Comparison of ENCODE assay signal across 9 cellular contexts in genomic region chr1:154206212-154206611, GRCh38. TPM values are rescaled to one million over a fixed set of nuclear protein-coding genes. Genes with fewer than 3 reads are reported as not detected.
DNase-seq lines count a peak whose midpoint lies in the region; ATAC-seq and TF ChIP-seq lines count a peak whose summit lies in the region.
"Had no signal": no experiment of that assay in that cellular context is flagged by ENCODE, and none has a peak within 500 bp of the region (broad histone marks: within the 10 kb centered on the region; RNA-seq: fewer than 3 reads in every experiment).

Gene CFAP141 (minus strand): TSS chr1:154206333. CDS start chr1:154206307, 26 bp downstream.

- H3F3A ChIP-seq in GM23248 (ENCODE audit: insufficient read depth), result peaks cover 8% of the 10 kb centered on the region; the same call in 1 of the 2 replicates

- peaks cover 28% of the 10 kb centered on the region for H3K36me3 ChIP-seq in GM23248 (ENCODE audit: low read depth)

- CTCF ChIA-PET in activated CD8-positive, alpha-beta T cell treated with anti-CD3 and anti-CD28 coated beads for 36 hours (lab: Charles Lee), result no interaction called here

- H4K20me1 ChIP-seq in GM23248 (ENCODE audit: insufficient read depth), result no peaks in the 10 kb centered on the region

- H3K27me3 ChIP-seq in GM23248 (replicated peaks; ENCODE audit: insufficient read depth), result no peaks in the 10 kb centered on the region

- POLR2A ChIA-PET in activated CD8-positive, alpha-beta T cell treated with anti-CD3 and anti-CD28 coated beads for 36 hours (lab: Charles Lee), result interaction anchor here (1.3 kb wide), 1 partner anchor 12 kb away, joined by 6 read pairs; no protein-coding TSS in a partner anchor

- H3K9me3 ChIP-seq in GM23248 (ENCODE audit: low read depth), result no peaks in the 10 kb centered on the region

- TF ChIP-seq CTCF in activated CD8-positive, alpha-beta T cell treated with anti-CD3 and anti-CD28 coated beads for 36 hours (IDR thresholded peaks at IDR 0.05), result no peak

- H3K4me1 Mint-ChIP-seq in activated CD8-positive, alpha-beta T cell treated with anti-CD3 and anti-CD28 coated beads for 36 hours (ENCODE audit: low read depth), result peaks cover 34% of the 10 kb centered on the region
- H3K4me1 Mint-ChIP-seq in memory B cell, result no peaks in the 10 kb centered on the region

- H3K79me2 ChIP-seq in GM23248 (ENCODE audit: insufficient read depth), result no peaks in the 10 kb centered on the region

- H3K9ac ChIP-seq in GM23248, result no peak within 1 kb of the TSS

- H3K36me3 Mint-ChIP-seq in activated CD8-positive, alpha-beta T cell treated with anti-CD3 and anti-CD28 coated beads for 36 hours (ENCODE audit: low read depth), result peaks cover 37% of the 10 kb centered on the region
- peaks cover 22% of the 10 kb centered on the region for H3K36me3 Mint-ChIP-seq in memory B cell

- no peak within 1 kb of the TSS for H2AFZ ChIP-seq in GM23248

- in situ Hi-C loops in GM23248 (cut with MboI), result no loop called here

- H3K27me3 Mint-ChIP-seq in activated CD8-positive, alpha-beta T cell treated with anti-CD3 and anti-CD28 coated beads for 36 hours, result no peaks in the 10 kb centered on the region
- H3K27me3 Mint-ChIP-seq in memory B cell, result no peaks in the 10 kb centered on the region

- WGBS in GM23248 (ENCODE audit: low coverage in 1 of 2, low lambda C conversion rate in 2 of 2, missing lambda C conversion rate in 2 of 2), 2 experiments, result 100% methylated on average over 1 of the region's 1 CpG

- peak; percentile 90 for ATAC-seq in activated CD8-positive, alpha-beta T cell treated with anti-CD3 and anti-CD28 coated beads for 36 hours
- ATAC-seq in memory B cell (ENCODE audit: low read depth) (peak; percentile 50), HG03139 (IDR thresholded peaks at IDR 0.05; ENCODE audit: unreplicated experiment) (no peak)

- H3K9me2 ChIP-seq in GM23248 (ENCODE audit: insufficient read depth), result no peaks in the 10 kb centered on the region

- intact Hi-C loops in activated CD8-positive, alpha-beta T cell treated with anti-CD3 and anti-CD28 coated beads for 36 hours (cut with micrococcal nuclease), result no loop called here

- no peaks in the 10 kb centered on the region for H3K9me3 Mint-ChIP-seq in activated CD8-positive, alpha-beta T cell treated with anti-CD3 and anti-CD28 coated beads for 36 hours
- no peaks in the 10 kb centered on the region for H3K9me3 Mint-ChIP-seq in memory B cell

- H3K4me3 Mint-ChIP-seq in activated CD8-positive, alpha-beta T cell treated with anti-CD3 and anti-CD28 coated beads for 36 hours, result no peak within 1 kb of the TSS
- no peak within 1 kb of the TSS for H3K4me3 Mint-ChIP-seq in memory B cell

- no peak within 1 kb of the TSS for H3K4me2 ChIP-seq in GM23248 (ENCODE audit: unreplicated experiment)

- no peaks in the 10 kb centered on the region for H3K4me1 ChIP-seq in GM23248 (ENCODE audit: insufficient read depth)

- peak within 1 kb of the TSS; percentile 72 for H3K27ac Mint-ChIP-seq in activated CD8-positive, alpha-beta T cell treated with anti-CD3 and anti-CD28 coated beads for 36 hours
- H3K27ac Mint-ChIP-seq in memory B cell, result peak within 1 kb of the TSS; percentile 36

- no peak within 1 kb of the TSS for H3K4me3 ChIP-seq in GM23248

- peak in 2 of 3 experiments; percentile 11 to 66 for DNase-seq in NCI-H1417 (lab: John Stamatoyannopoulos, UW)
- no peak for DNase-seq in NCI-H1417 treated with DMSO at 0.1 percent for 48 hours (lab: John Stamatoyannopoulos, UW)
- peak; percentile 35 for DNase-seq in GM23248
- DNase-seq in activated CD8-positive, alpha-beta T cell treated with anti-CD3 and anti-CD28 coated beads for 36 hours, result peak; percentile 27
- DNase-seq in memory B cell (ENCODE audit: low spot score in 2 of 2), result no peak
- no peak for DNase-seq in GF-D8 (lab: John Stamatoyannopoulos, UW)
- no peak for DNase-seq in NK-92 treated with Interleukin-12 subunit alpha and Interleukin-12 subunit beta, amount 100 ng/mL, for 24 hours (lab: John Stamatoyannopoulos, UW)
- DNase-seq: midbrain had no signal

- no peak within 1 kb of the TSS for H3K27ac ChIP-seq in GM23248

RNA-seq across cellular contexts. Expression of gene CFAP141, which starts in this region (rescaled TPM):
- total RNA-seq in GM23248 (2014; rRNA removed; shearing (Covaris generic)), result not detected in 2 replicates
- not detected in 2 replicates for polyA plus RNA-seq in GM23248 (2016; fragmentation: Nextera tagmentation; extraction: Ambion mirVana)
- total RNA-seq in activated CD8-positive, alpha-beta T cell treated with anti-CD3 and anti-CD28 coated beads for 36 hours, result not detected

Comparison
In these comparisons a context has a peak if more than half of its experiments do, and no peak if none do; other contexts are left out.
1. DNase-seq: peak in NCI-H1417 (2 of 3); none in NCI-H1417 treated with DMSO at 0.1 percent for 48 hours (single experiment), memory B cell (0 of 2), GF-D8 (single experiment) and NK-92 treated with Interleukin-12 subunit alpha and Interleukin-12 subunit beta, amount 100 ng/mL, for 24 hours (single experiment).
2. Peak in DNase-seq in GM23248; RNA of the gene not detected or under 1 TPM.
3. Peak in DNase-seq and ATAC-seq in activated CD8-positive, alpha-beta T cell treated with anti-CD3 and anti-CD28 coated beads for 36 hours; RNA of the gene not detected or under 1 TPM.